ENCODE assay signal across 1 cellular context in genomic region chr11:117152066-117152465, GRCh38.
TF ChIP-seq lines count a peak whose summit lies in the region.

No MANE protein-coding gene starts in this region.

TF ChIP-seq in IMR-90, 13 proteins besides CTCF, POLR2A, EP300 and RAD21:
- TF ChIP-seq BHLHE40 (IDR thresholded peaks at IDR 0.05; ENCODE audit: low read depth, low read length) (no peak), RCOR1 (IDR thresholded peaks at IDR 0.05; ENCODE audit: insufficient replicate concordance, low read length) (no peak)
- TF ChIP-seq, protein P1, sequence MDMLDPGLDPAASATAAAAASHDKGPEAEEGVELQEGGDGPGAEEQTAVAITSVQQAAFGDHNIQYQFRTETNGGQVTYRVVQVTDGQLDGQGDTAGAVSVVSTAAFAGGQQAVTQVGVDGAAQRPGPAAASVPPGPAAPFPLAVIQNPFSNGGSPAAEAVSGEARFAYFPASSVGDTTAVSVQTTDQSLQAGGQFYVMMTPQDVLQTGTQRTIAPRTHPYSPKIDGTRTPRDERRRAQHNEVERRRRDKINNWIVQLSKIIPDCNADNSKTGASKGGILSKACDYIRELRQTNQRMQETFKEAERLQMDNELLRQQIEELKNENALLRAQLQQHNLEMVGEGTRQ (IDR thresholded peaks at IDR 0.05; ENCODE audit: low read depth, low read length) = no peak
